1 cellular context compared by ENCODE assay signal in the genomic region with DNA sequence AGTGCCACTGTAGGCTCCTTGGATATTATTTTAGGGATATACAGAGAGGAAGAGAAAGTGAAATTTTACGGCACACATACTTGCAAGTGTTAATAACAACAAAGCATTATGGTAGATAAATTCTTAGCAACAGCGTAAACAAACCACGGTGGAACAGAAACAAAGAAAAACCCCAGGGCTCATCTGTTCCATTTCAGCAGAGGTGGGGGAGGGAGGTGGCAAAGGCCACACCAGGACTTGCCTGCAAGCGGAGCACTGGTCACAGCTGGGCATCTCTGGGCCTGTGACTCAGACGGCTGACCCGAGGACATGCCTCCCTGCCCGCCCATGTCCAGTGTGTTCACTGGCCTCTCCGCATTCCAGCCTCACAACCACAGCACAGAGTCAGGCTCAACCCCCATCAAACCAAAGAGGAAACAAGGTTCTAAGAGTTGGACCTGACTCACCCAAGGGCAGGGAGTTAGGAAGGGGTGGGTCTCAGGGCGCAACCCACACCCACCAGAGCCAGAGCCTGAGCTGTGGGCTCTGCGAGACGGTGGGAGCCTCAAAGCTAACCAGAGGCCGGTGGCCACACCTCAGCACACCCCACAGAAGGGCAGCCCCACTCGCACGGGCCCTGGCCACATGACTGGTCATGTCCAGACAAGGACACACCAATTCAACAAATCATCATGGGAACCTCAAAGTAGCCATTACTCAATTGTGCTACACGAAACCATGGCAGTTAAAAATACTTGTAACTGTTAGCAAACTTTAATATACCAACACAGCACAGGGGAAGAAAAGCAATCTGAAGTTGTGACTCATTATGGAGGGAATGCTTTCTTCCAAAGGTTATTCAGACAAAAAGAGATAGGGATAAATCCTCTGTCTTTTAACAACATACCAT.
A peak's percentile ranks its signal among the peaks of the same experiment; 100 is the strongest.
TF ChIP-seq lines count a peak whose summit lies in the region.

No MANE protein-coding gene starts in this region.

TF ChIP-seq in K562, 482 proteins besides CTCF, POLR2A, EP300 and RAD21 (continued from another document and continues in another):
- peak; percentile 55 for TF ChIP-seq SP1 (CRISPR knock-in tag; IDR thresholded peaks at IDR 0.05)
- TF ChIP-seq ZBTB40 (IDR thresholded peaks at IDR 0.05), result peak; percentile 76
- no peak for TF ChIP-seq ZBTB40 (CRISPR knock-in tag; IDR thresholded peaks at IDR 0.05)
- TF ChIP-seq GTF2B (IDR thresholded peaks at IDR 0.05; ENCODE audit: extremely low read depth, insufficient read length), result no peak
- TF ChIP-seq, protein P1, sequence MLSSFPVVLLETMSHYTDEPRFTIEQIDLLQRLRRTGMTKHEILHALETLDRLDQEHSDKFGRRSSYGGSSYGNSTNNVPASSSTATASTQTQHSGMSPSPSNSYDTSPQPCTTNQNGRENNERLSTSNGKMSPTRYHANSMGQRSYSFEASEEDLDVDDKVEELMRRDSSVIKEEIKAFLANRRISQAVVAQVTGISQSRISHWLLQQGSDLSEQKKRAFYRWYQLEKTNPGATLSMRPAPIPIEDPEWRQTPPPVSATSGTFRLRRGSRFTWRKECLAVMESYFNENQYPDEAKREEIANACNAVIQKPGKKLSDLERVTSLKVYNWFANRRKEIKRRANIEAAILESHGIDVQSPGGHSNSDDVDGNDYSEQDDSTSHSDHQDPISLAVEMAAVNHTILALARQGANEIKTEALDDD (IDR thresholded peaks at IDR 0.05), result peak; percentile 64; the same call in 1 of the 2 replicates
- no peak for TF ChIP-seq SLC30A9 (CRISPR knock-in tag; IDR thresholded peaks at IDR 0.05)
- peak; percentile 85 for TF ChIP-seq MTA3 (IDR thresholded peaks at IDR 0.05; ENCODE audit: borderline replicate concordance)
- TF ChIP-seq OTX1 (CRISPR knock-in tag; IDR thresholded peaks at IDR 0.05), result peak; percentile 27; the same call in 1 of the 2 replicates
- no peak for TF ChIP-seq ZNF347 (CRISPR knock-in tag; IDR thresholded peaks at IDR 0.05; ENCODE audit: low read depth)
- no peak for TF ChIP-seq MYC (IDR thresholded peaks at IDR 0.05; ENCODE audit: low read depth, low read length)
- TF ChIP-seq MYC (CRISPR knock-in tag; IDR thresholded peaks at IDR 0.05; ENCODE audit: borderline replicate concordance, low read depth), result 0 out of 2 replicates have a peak, but pooled peaks have one; percentile 51
- 0 out of 2 replicates have a peak, but pooled peaks have one; percentile 58 for TF ChIP-seq ZBTB34 (CRISPR knock-in tag; IDR thresholded peaks at IDR 0.05)
- TF ChIP-seq, protein P2, sequence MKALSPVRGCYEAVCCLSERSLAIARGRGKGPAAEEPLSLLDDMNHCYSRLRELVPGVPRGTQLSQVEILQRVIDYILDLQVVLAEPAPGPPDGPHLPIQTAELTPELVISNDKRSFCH (CRISPR knock-in tag; IDR thresholded peaks at IDR 0.05), result no peak
- TF ChIP-seq, protein P2 (tag; IDR thresholded peaks at IDR 0.05), result 0 out of 2 replicates have a peak, but pooled peaks have one; percentile 27
- peak; percentile 69 for TF ChIP-seq DACH1 (IDR thresholded peaks at IDR 0.05; ENCODE audit: partially characterized antibody)
- TF ChIP-seq ZNF217 (CRISPR knock-in tag; IDR thresholded peaks at IDR 0.05), result no peak
- peak; percentile 49; the same call in 1 of the 2 replicates for TF ChIP-seq ZKSCAN8 (CRISPR knock-in tag; IDR thresholded peaks at IDR 0.05)
- TF ChIP-seq ZNF444 (CRISPR knock-in tag; IDR thresholded peaks at IDR 0.05), result no peak
- 0 out of 2 replicates have a peak, but pooled peaks have one; percentile 8 for TF ChIP-seq GATAD2B (IDR thresholded peaks at IDR 0.05; ENCODE audit: borderline replicate concordance)
- peak; percentile 40 to 62; a peak in 3 of 4 replicates for TF ChIP-seq NRF1 (conservative IDR thresholded peaks at IDR 0.05 in 1 of 2, IDR thresholded peaks at IDR 0.05 in 1 of 2)
- TF ChIP-seq, protein P3, sequence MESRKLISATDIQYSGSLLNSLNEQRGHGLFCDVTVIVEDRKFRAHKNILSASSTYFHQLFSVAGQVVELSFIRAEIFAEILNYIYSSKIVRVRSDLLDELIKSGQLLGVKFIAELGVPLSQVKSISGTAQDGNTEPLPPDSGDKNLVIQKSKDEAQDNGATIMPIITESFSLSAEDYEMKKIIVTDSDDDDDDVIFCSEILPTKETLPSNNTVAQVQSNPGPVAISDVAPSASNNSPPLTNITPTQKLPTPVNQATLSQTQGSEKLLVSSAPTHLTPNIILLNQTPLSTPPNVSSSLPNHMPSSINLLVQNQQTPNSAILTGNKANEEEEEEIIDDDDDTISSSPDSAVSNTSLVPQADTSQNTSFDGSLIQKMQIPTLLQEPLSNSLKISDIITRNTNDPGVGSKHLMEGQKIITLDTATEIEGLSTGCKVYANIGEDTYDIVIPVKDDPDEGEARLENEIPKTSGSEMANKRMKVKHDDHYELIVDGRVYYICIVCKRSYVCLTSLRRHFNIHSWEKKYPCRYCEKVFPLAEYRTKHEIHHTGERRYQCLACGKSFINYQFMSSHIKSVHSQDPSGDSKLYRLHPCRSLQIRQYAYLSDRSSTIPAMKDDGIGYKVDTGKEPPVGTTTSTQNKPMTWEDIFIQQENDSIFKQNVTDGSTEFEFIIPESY (CRISPR knock-in tag; IDR thresholded peaks at IDR 0.05), result no peak
- TF ChIP-seq TEAD1 (CRISPR knock-in tag; IDR thresholded peaks at IDR 0.05), result peak; percentile 57 to 99; a peak in 3 of 4 replicates
- peak; percentile 67; the same call in 1 of the 2 replicates for TF ChIP-seq ZKSCAN1 (IDR thresholded peaks at IDR 0.05; ENCODE audit: low read depth, low read length)
- no peak for TF ChIP-seq MYBL2 (IDR thresholded peaks at IDR 0.05; ENCODE audit: low read depth)
- no peak for TF ChIP-seq MYBL2 (CRISPR knock-in tag; IDR thresholded peaks at IDR 0.05; ENCODE audit: borderline replicate concordance)
- TF ChIP-seq, protein P4, sequence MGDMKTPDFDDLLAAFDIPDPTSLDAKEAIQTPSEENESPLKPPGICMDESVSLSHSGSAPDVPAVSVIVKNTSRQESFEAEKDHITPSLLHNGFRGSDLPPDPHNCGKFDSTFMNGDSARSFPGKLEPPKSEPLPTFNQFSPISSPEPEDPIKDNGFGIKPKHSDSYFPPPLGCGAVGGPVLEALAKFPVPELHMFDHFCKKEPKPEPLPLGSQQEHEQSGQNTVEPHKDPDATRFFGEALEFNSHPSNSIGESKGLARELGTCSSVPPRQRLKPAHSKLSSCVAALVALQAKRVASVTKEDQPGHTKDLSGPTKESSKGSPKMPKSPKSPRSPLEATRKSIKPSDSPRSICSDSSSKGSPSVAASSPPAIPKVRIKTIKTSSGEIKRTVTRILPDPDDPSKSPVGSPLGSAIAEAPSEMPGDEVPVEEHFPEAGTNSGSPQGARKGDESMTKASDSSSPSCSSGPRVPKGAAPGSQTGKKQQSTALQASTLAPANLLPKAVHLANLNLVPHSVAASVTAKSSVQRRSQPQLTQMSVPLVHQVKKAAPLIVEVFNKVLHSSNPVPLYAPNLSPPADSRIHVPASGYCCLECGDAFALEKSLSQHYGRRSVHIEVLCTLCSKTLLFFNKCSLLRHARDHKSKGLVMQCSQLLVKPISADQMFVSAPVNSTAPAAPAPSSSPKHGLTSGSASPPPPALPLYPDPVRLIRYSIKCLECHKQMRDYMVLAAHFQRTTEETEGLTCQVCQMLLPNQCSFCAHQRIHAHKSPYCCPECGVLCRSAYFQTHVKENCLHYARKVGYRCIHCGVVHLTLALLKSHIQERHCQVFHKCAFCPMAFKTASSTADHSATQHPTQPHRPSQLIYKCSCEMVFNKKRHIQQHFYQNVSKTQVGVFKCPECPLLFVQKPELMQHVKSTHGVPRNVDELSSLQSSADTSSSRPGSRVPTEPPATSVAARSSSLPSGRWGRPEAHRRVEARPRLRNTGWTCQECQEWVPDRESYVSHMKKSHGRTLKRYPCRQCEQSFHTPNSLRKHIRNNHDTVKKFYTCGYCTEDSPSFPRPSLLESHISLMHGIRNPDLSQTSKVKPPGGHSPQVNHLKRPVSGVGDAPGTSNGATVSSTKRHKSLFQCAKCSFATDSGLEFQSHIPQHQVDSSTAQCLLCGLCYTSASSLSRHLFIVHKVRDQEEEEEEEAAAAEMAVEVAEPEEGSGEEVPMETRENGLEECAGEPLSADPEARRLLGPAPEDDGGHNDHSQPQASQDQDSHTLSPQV (IDR thresholded peaks at IDR 0.05), result peak; percentile 62; the same call in 1 of the 2 replicates
- no peak for TF ChIP-seq HNRNPLL (IDR thresholded peaks at IDR 0.05; ENCODE audit: low read depth, low read length, poor library complexity, severe bottlenecking)
- TF ChIP-seq ZNF324 (CRISPR knock-in tag; IDR thresholded peaks at IDR 0.05), result 0 out of 2 replicates have a peak, but pooled peaks have one; percentile 24
- TF ChIP-seq TAF7 (tag; IDR thresholded peaks at IDR 0.05), result 0 out of 2 replicates have a peak, but pooled peaks have one; percentile 16
- TF ChIP-seq NR4A1 (CRISPR knock-in tag; IDR thresholded peaks at IDR 0.05), result 0 out of 2 replicates have a peak, but pooled peaks have one; percentile 71
- TF ChIP-seq NR4A1 (tag; IDR thresholded peaks at IDR 0.05), result no peak
- peak; percentile 97 for TF ChIP-seq ZNF395 (CRISPR knock-in tag; IDR thresholded peaks at IDR 0.05)
- TF ChIP-seq FOSL1 (tag; conservative IDR thresholded peaks at IDR 0.05), result peak; percentile 91
